Comparison of ENCODE assay signal across 1 cellular context in genomic region chr4:41991916-41992767, GRCh38.
TF ChIP-seq lines count a peak whose summit lies in the region.

No MANE protein-coding gene starts in this region.

TF ChIP-seq in HepG2, 621 proteins besides CTCF, POLR2A, EP300 and RAD21:
- TF ChIP-seq AKAP8 (CRISPR knock-in tag; IDR thresholded peaks at IDR 0.05) (no peak), ZNF747 (CRISPR knock-in tag; IDR thresholded peaks at IDR 0.05; ENCODE audit: borderline replicate concordance) (no peak), BRCA1 (CRISPR knock-in tag; IDR thresholded peaks at IDR 0.05) (no peak), ZBTB33 (CRISPR knock-in tag; IDR thresholded peaks at IDR 0.05) (no peak), ZNF33B (CRISPR knock-in tag; IDR thresholded peaks at IDR 0.05) (no peak), SP2 (CRISPR knock-in tag; IDR thresholded peaks at IDR 0.05) (no peak), ZBTB21 (CRISPR knock-in tag; IDR thresholded peaks at IDR 0.05) (no peak), JARID2 (CRISPR knock-in tag; IDR thresholded peaks at IDR 0.05; ENCODE audit: insufficient replicate concordance) (no peak), SAP130 (CRISPR knock-in tag; IDR thresholded peaks at IDR 0.05; ENCODE audit: low read depth) (peak; percentile 41; the same call in 1 of the 2 replicates), ZNF7 (CRISPR knock-in tag; IDR thresholded peaks at IDR 0.05) (0 out of 2 replicates have a peak, but pooled peaks have one; percentile 41), ZNF562 (CRISPR knock-in tag; IDR thresholded peaks at IDR 0.05; ENCODE audit: borderline replicate concordance) (no peak), ZNF737 (CRISPR knock-in tag; IDR thresholded peaks at IDR 0.05; ENCODE audit: borderline replicate concordance) (no peak), STAG1 (CRISPR knock-in tag; IDR thresholded peaks at IDR 0.05) (no peak), ZFP36L1 (CRISPR knock-in tag; IDR thresholded peaks at IDR 0.05) (no peak), ZNF543 (CRISPR knock-in tag; IDR thresholded peaks at IDR 0.05) (no peak), ZNF839 (CRISPR knock-in tag; IDR thresholded peaks at IDR 0.05; ENCODE audit: borderline replicate concordance) (no peak), ZNF660 (CRISPR knock-in tag; IDR thresholded peaks at IDR 0.05; ENCODE audit: borderline replicate concordance, low read depth) (no peak), KLF9 (CRISPR knock-in tag; IDR thresholded peaks at IDR 0.05; ENCODE audit: low read depth) (no peak), ARID5B (CRISPR knock-in tag; IDR thresholded peaks at IDR 0.05) (no peak), GTF3A (CRISPR knock-in tag; conservative IDR thresholded peaks at IDR 0.05) (no peak), ZNF761 (CRISPR knock-in tag; conservative IDR thresholded peaks at IDR 0.05) (no peak), FOSL2 (CRISPR knock-in tag; IDR thresholded peaks at IDR 0.05) (peak; percentile 68), ZNF264 (CRISPR knock-in tag; IDR thresholded peaks at IDR 0.05) (no peak), MLX (CRISPR knock-in tag; IDR thresholded peaks at IDR 0.05) (no peak), FOXA1 (IDR thresholded peaks at IDR 0.05) (no peak), FOXA1 (CRISPR knock-in tag; IDR thresholded peaks at IDR 0.05) (no peak), NFYC (CRISPR knock-in tag; IDR thresholded peaks at IDR 0.05) (no peak), ZNF770 (CRISPR knock-in tag; IDR thresholded peaks at IDR 0.05) (peak; percentile 92), HOXA3 (CRISPR knock-in tag; IDR thresholded peaks at IDR 0.05) (no peak), ZNF512 (CRISPR knock-in tag; IDR thresholded peaks at IDR 0.05) (no peak), HDAC6 (IDR thresholded peaks at IDR 0.05; ENCODE audit: low read depth, low read length) (no peak), TBX3 (IDR thresholded peaks at IDR 0.05; ENCODE audit: borderline replicate concordance) (no peak), ZNF879 (CRISPR knock-in tag; IDR thresholded peaks at IDR 0.05) (no peak), ZNF687 (CRISPR knock-in tag; IDR thresholded peaks at IDR 0.05) (peak; percentile 13; the same call in 1 of the 2 replicates), SNAPC2 (CRISPR knock-in tag; IDR thresholded peaks at IDR 0.05) (no peak), ZFP90 (CRISPR knock-in tag; IDR thresholded peaks at IDR 0.05; ENCODE audit: borderline replicate concordance) (no peak)
